ENCODE assay signal across 10 cellular contexts in the genomic region with DNA sequence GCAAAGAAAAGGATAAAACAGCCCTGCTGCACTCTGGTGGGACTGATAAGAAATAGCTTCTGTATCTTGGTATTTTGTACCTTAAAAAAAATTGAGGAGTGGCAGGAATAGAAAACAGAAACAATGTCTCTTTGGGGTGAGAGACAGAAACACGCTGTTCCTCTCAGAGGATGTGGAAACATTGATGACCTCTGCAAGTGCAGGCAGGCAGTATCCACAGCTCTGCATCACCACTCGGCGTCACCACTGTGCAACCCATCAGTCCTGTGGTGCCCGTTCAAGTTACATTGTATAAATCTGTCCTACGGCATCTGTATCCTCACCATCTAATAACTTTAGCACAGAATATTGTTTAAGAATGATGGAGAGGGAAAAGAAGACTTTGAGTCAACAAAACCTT.
DNase-seq lines count a peak whose midpoint lies in the region; ATAC-seq and TF ChIP-seq lines count a peak whose summit lies in the region.
"Had no signal": no experiment of that assay in that cellular context is flagged by ENCODE, and none has a peak within 500 bp of the region (broad histone marks: within the 10 kb centered on the region; RNA-seq: fewer than 3 reads in every experiment).

No MANE protein-coding gene starts in this region.

- H3K36me3 Mint-ChIP-seq in CD8-positive, alpha-beta memory T cell: peaks cover 0 to 20% (median 2%) of the 10 kb centered on the region in 3 donors
- H3K36me3 Mint-ChIP-seq: activated naive CD8-positive, alpha-beta T cell treated with anti-CD3 and anti-CD28 coated beads, Interleukin-2, amount 10 ng/mL, durations not matched to agents 7 days and 5 days had no signal

- no peaks in the 10 kb centered on the region for H3K4me1 ChIP-seq in aorta (ENCODE audit: control insufficient read depth in 1 of 2, insufficient read depth in 2 of 2, low read length in 2 of 2)
- H3K4me1 ChIP-seq in CD8-positive, alpha-beta memory T cell (ENCODE audit: insufficient read depth, low read length): no peaks in the 10 kb centered on the region
- H3K4me1 ChIP-seq: Peyer's patch had no signal

- no peak overlapping the region for H3K4me3 ChIP-seq in aorta (ENCODE audit: low read length in 2 of 2)
- H3K4me3 ChIP-seq in CD8-positive, alpha-beta memory T cell (ENCODE audit: low read length): no peak overlapping the region
- H3K4me3 ChIP-seq: Peyer's patch had no signal

- no peaks in the 10 kb centered on the region for H3K36me3 ChIP-seq in aorta (ENCODE audit: control insufficient read depth in 1 of 2, insufficient read depth in 2 of 2, low read length in 1 of 2)
- no peaks in the 10 kb centered on the region for H3K36me3 ChIP-seq in CD8-positive, alpha-beta memory T cell (ENCODE audit: insufficient read depth, low read length)
- H3K36me3 ChIP-seq: Peyer's patch had no signal

- H3K27me3 Mint-ChIP-seq in CD8-positive, alpha-beta memory T cell: no peaks in the 10 kb centered on the region
- H3K27me3 Mint-ChIP-seq: activated naive CD8-positive, alpha-beta T cell treated with anti-CD3 and anti-CD28 coated beads, Interleukin-2, amount 10 ng/mL, durations not matched to agents 7 days and 5 days had no signal

- H3K4me1 Mint-ChIP-seq in CD8-positive, alpha-beta memory T cell: no peaks in the 10 kb centered on the region

- ATAC-seq in SK-N-SH treated with all-trans-retinoic acid at 6 μM for 48 hours (peak; percentile 67), left cardiac atrium (peak; percentile 85 to 90), aorta (ENCODE audit: low FRiP score) (peak; percentile 71)

- H3K9me3 ChIP-seq in aorta (ENCODE audit: control insufficient read depth, low read length): no peaks in the 10 kb centered on the region
- no peaks in the 10 kb centered on the region for H3K9me3 ChIP-seq in CD8-positive, alpha-beta memory T cell (ENCODE audit: low read length)
- H3K9me3 ChIP-seq: Peyer's patch had no signal

- CTCF ChIA-PET in CD8-positive, alpha-beta memory T cell (lab: Charles Lee): no interaction called here

- H3K27ac ChIP-seq in aorta (ENCODE audit: low read depth in 1 of 2, low read length in 2 of 2): no peak overlapping the region
- H3K27ac ChIP-seq in CD8-positive, alpha-beta memory T cell (ENCODE audit: low read depth, low read length): no peak overlapping the region
- H3K27ac ChIP-seq: Peyer's patch had no signal

- no peaks in the 10 kb centered on the region for H3K27me3 ChIP-seq in aorta (ENCODE audit: control insufficient read depth in 1 of 2, insufficient read depth in 2 of 2, low read length in 1 of 2)
- H3K27me3 ChIP-seq in CD8-positive, alpha-beta memory T cell (ENCODE audit: insufficient read depth, low read length, poor library complexity, severe bottlenecking): no peaks in the 10 kb centered on the region
- H3K27me3 ChIP-seq: Peyer's patch had no signal

- H3K4me3 Mint-ChIP-seq in CD8-positive, alpha-beta memory T cell: no peak overlapping the region
- H3K4me3 Mint-ChIP-seq: activated naive CD8-positive, alpha-beta T cell treated with anti-CD3 and anti-CD28 coated beads, Interleukin-2, amount 10 ng/mL, durations not matched to agents 7 days and 5 days had no signal

- peak; percentile 16 for DNase-seq in SIG-M5 treated with dmso at 0.1 percent for 504 hours (lab: John Stamatoyannopoulos, UW; ENCODE audit: unreplicated experiment)
- no peak for DNase-seq in SIG-M5 (lab: John Stamatoyannopoulos, UW)
- peak; percentile 62 for DNase-seq in left cardiac atrium
- DNase-seq in aorta: peak in 1 of 2 donors; percentile 48
- no peak for DNase-seq in CD8-positive, alpha-beta memory T cell
- DNase-seq in putamen (ENCODE audit: low spot score): no peak
- DNase-seq in stimulated activated CD4-positive, alpha-beta T cell treated with anti-CD3 and anti-CD28 coated beads, Interleukin-15, amount 100 ng/mL, for 24 hours: no peak
- DNase-seq: activated naive CD8-positive, alpha-beta T cell treated with anti-CD3 and anti-CD28 coated beads, Interleukin-2, amount 10 ng/mL, durations not matched to agents 7 days and 5 days had no signal

- H3K27ac Mint-ChIP-seq in CD8-positive, alpha-beta memory T cell: peak overlapping the region in 1 of 8 donors; percentile 81
- H3K27ac Mint-ChIP-seq: activated naive CD8-positive, alpha-beta T cell treated with anti-CD3 and anti-CD28 coated beads, Interleukin-2, amount 10 ng/mL, durations not matched to agents 7 days and 5 days had no signal

- POLR2A ChIA-PET in CD8-positive, alpha-beta memory T cell (lab: Charles Lee): no interaction called here

- 62 to 69% methylated on average over 5 of the region's 5 CpGs for WGBS in aorta, 2 donors

- H3K9me3 Mint-ChIP-seq in CD8-positive, alpha-beta memory T cell: peaks cover 2 to 20% (median 7%) of the 10 kb centered on the region in 5 donors

- intact Hi-C loops in left cardiac atrium (cut with DNase I) (loop anchor here in 1 of 2 donors (10.0 kb wide), 1 partner anchor 101 kb away; no protein-coding TSS in a partner anchor), aorta (cut with DNase I) (no loop called here)

TF ChIP-seq in SK-N-SH treated with all-trans-retinoic acid at 6 μM for 48 hours, 23 proteins besides CTCF, POLR2A, EP300 and RAD21:
- TF ChIP-seq, protein P1, sequence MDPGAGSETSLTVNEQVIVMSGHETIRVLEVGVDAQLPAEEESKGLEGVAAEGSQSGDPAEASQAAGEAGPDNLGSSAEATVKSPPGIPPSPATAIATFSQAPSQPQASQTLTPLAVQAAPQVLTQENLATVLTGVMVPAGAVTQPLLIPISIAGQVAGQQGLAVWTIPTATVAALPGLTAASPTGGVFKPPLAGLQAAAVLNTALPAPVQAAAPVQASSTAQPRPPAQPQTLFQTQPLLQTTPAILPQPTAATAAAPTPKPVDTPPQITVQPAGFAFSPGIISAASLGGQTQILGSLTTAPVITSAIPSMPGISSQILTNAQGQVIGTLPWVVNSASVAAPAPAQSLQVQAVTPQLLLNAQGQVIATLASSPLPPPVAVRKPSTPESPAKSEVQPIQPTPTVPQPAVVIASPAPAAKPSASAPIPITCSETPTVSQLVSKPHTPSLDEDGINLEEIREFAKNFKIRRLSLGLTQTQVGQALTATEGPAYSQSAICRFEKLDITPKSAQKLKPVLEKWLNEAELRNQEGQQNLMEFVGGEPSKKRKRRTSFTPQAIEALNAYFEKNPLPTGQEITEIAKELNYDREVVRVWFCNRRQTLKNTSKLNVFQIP (CRISPR knock-in tag; IDR thresholded peaks at IDR 0.05; ENCODE audit: borderline replicate concordance, low read depth): no peak
- no peak for TF ChIP-seq SNAI2 (CRISPR knock-in tag; IDR thresholded peaks at IDR 0.05)

Comparison
In these comparisons a context has a peak if more than half of its experiments do, and no peak if none do; other contexts are left out.
1. DNase-seq: peak in SIG-M5 treated with dmso at 0.1 percent for 504 hours (single experiment) and left cardiac atrium (single experiment); none in SIG-M5 (single experiment), CD8-positive, alpha-beta memory T cell (0 of 5), putamen (single experiment) and stimulated activated CD4-positive, alpha-beta T cell treated with anti-CD3 and anti-CD28 coated beads, Interleukin-15, amount 100 ng/mL, for 24 hours (single experiment).
2. Peak in every context shown above with its lines, with median percentiles within 50 percentile points of each other: ATAC-seq.